ENCODE assay signal across 8 cellular contexts in the genomic region with DNA sequence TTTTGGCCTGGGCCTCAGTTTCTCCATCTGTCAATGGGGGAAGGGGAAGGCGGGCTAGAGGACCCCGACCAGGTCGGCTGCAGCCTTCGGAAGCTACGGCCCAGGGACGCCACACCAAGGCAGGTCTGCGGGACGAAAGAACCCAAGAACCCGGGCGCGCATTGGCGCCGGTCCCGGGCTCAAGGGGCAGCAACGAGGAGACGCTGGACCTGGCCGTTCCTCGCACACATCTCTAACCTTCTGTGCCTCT. TPM values are rescaled to one million over a fixed set of nuclear protein-coding genes. Genes with fewer than 3 reads are reported as not detected.
A peak's percentile ranks its signal among the peaks of the same experiment; 100 is the strongest.
DNase-seq lines count a peak whose midpoint lies in the region; ATAC-seq and TF ChIP-seq lines count a peak whose summit lies in the region.

No MANE protein-coding gene starts in this region.

- no peak for ATAC-seq in GM18873 (IDR thresholded peaks at IDR 0.05; ENCODE audit: low FRiP score, unreplicated experiment)

- peak overlapping the region; percentile 97 for H3K27ac ChIP-seq in adipose tissue (ENCODE audit: low read depth, low read length)
- H3K27ac ChIP-seq in layer of hippocampus (ENCODE audit: low read depth, low read length): peak overlapping the region; percentile 97
- H3K27ac ChIP-seq in testis: peak overlapping the region; percentile 100

- H3K27me3 ChIP-seq in layer of hippocampus (ENCODE audit: control insufficient read depth, insufficient read depth, low read length) (no peaks in the 10 kb centered on the region), testis (no peaks in the 10 kb centered on the region)

- peaks cover 27% of the 10 kb centered on the region for H3K4me1 Mint-ChIP-seq in T-helper 2 cell treated with Interferon-gamma antibody and Interleukin-4, amounts not matched to agents 5 μg/mL and 100 μg/mL, for 36 hours (ENCODE audit: low read depth)

- peaks cover 28% of the 10 kb centered on the region for H3K36me3 Mint-ChIP-seq in T-helper 2 cell treated with Interferon-gamma antibody and Interleukin-4, amounts not matched to agents 5 μg/mL and 100 μg/mL, for 36 hours (ENCODE audit: low read depth)

- peak overlapping the region; percentile 94 for H3K4me3 Mint-ChIP-seq in T-helper 2 cell treated with Interferon-gamma antibody and Interleukin-4, amounts not matched to agents 5 μg/mL and 100 μg/mL, for 36 hours

- peaks cover 23% of the 10 kb centered on the region for H3K4me1 ChIP-seq in testis

- H3K9me3 Mint-ChIP-seq in T-helper 2 cell treated with Interferon-gamma antibody and Interleukin-4, amounts not matched to agents 5 μg/mL and 100 μg/mL, for 36 hours: no peaks in the 10 kb centered on the region

- 0 to 1% (median 1%) methylated on average over 18 of the region's 18 CpGs for WGBS in adipose tissue, 3 donors
- WGBS in testis, 2 donors: 1% methylated on average over 17 of the region's 18 CpGs; no CpG with 5 or more reads in 1 of the 2 donors

- H3K27me3 Mint-ChIP-seq in T-helper 2 cell treated with Interferon-gamma antibody and Interleukin-4, amounts not matched to agents 5 μg/mL and 100 μg/mL, for 36 hours (ENCODE audit: low read depth): peaks cover 2% of the 10 kb centered on the region

- H3K27ac Mint-ChIP-seq in T-helper 2 cell treated with Interferon-gamma antibody and Interleukin-4, amounts not matched to agents 5 μg/mL and 100 μg/mL, for 36 hours: peak overlapping the region; percentile 98

- TF ChIP-seq POLR2A in testis (IDR thresholded peaks at IDR 0.05): no peak

- no peaks in the 10 kb centered on the region for H3K36me3 ChIP-seq in testis (ENCODE audit: low read depth, missing control alignments)

- intact Hi-C loops in testis (cut with DNase I; ENCODE audit: low total_unique reads): no loop called here

- no peaks in the 10 kb centered on the region for H3K9me3 ChIP-seq in testis

- H3K4me3 ChIP-seq in testis: peak overlapping the region; percentile 79 to 98

- TF ChIP-seq CTCF in testis (IDR thresholded peaks at IDR 0.05): no peak

- DNase-seq in T-helper 2 cell treated with Interferon-gamma antibody and Interleukin-4, amounts not matched to agents 5 μg/mL and 100 μg/mL, for 36 hours (ENCODE audit: low spot score): no peak
- DNase-seq in T-helper 2 cell (no peak), testis (no peak), cerebellar cortex (ENCODE audit: low spot score) (no peak), nucleus accumbens (lab: John Stamatoyannopoulos, UW) (no peak)

RNA-seq across cellular contexts. Expression of gene ILF3, which starts 0.7 kb away (rescaled TPM):
- polyA plus RNA-seq in adipose tissue: 100 to 1,000 TPM in 1 of 3 donors, 10 to 100 TPM in 2; 51.6 to 116 (median 79.9) TPM
- total RNA-seq in testis: 100 to 1,000 TPM; 246 to 253 TPM
- 263 TPM for polyA plus RNA-seq in testis (ENCODE audit: insufficient read depth, low read depth, low replicate concordance)

RNA-seq across cellular contexts. Expression of gene SLC44A2, which starts 28.1 kb away (rescaled TPM):
- 10 to 100 TPM; 32.4 to 68.7 (median 62.9) TPM for polyA plus RNA-seq in adipose tissue
- 100 to 1,000 TPM; 360 to 463 TPM for total RNA-seq in testis
- polyA plus RNA-seq in testis (ENCODE audit: insufficient read depth, low read depth, low replicate concordance): 268 TPM

RNA-seq across cellular contexts. Expression of gene QTRT1, which starts 47.8 kb away (rescaled TPM):
- polyA plus RNA-seq in adipose tissue (10 to 100 TPM; 50.7 to 96.5 (median 59.4) TPM), testis (ENCODE audit: insufficient read depth, low read depth, low replicate concordance) (27.8 TPM)
- 10 to 100 TPM; 44.3 to 44.6 TPM for total RNA-seq in testis
